ENCODE assay signal across 19 cellular contexts in the genomic region with DNA sequence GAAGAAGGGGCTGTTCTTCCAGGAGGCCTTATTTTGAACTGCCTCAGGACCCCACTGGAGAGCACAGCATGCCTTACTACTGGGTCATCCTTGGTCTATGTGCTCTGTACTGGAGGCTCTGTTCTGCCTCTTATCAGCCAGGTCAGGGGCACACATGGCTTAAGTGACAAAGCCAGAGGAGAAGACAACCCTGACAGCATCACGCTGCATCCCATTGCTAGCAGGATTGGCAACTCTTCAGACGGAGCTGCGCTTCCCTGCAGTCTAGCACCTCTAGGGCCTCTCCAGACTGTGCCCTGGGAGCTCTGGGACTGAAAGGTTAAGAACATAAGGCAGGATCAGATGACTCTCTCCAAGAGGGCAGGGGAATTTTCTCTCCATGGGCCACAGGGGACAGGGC. TPM values are rescaled to one million over a fixed set of nuclear protein-coding genes. Genes with fewer than 3 reads are reported as not detected.
DNase-seq lines count a peak whose midpoint lies in the region; ATAC-seq, FAIRE-seq and TF ChIP-seq lines count a peak whose summit lies in the region.
"Had no signal": no experiment of that assay in that cellular context is flagged by ENCODE, and none has a peak within 500 bp of the region (broad histone marks: within the 10 kb centered on the region; RNA-seq: fewer than 3 reads in every experiment).

No MANE protein-coding gene starts in this region.

- no peak overlapping the region for H4K8ac ChIP-seq in trophoblast cell (ENCODE audit: low read depth, low read length)

- H3K18ac ChIP-seq in trophoblast cell (ENCODE audit: low read length), result no peak overlapping the region

- peaks cover 0 to 81% (median 55%) of the 10 kb centered on the region in 9 donors for H3K36me3 ChIP-seq in heart left ventricle
- H3K36me3 ChIP-seq in trophoblast cell (ENCODE audit: control insufficient read depth in 1 of 2, insufficient read depth in 2 of 2, low read length in 2 of 2), result peaks cover 29 to 42% of the 10 kb centered on the region in 2 experiments
- H3K36me3 ChIP-seq: BLaER1 treated with 17β-estradiol and CSF1 and Interleukin-3, amounts not matched to agents 10 nM and 100 nM had no signal

- H3K27me3 ChIP-seq in heart left ventricle (no peaks in the 10 kb centered on the region), trophoblast cell (ENCODE audit: insufficient read depth, low read length) (no peaks in the 10 kb centered on the region)
- H3K27me3 ChIP-seq: BLaER1 treated with 17β-estradiol and CSF1 and Interleukin-3, amounts not matched to agents 10 nM and 100 nM; foreskin keratinocyte; tibial nerve had no signal

- H3K4me1 Mint-ChIP-seq in activated CD4-positive, alpha-beta memory T cell treated with anti-CD3 and anti-CD28 coated beads for 36 hours (ENCODE audit: low read depth), result peaks cover 2% of the 10 kb centered on the region
- H3K4me1 Mint-ChIP-seq in HFFc6 (ENCODE audit: low read depth), result peaks cover 13% of the 10 kb centered on the region

- H3K9me3 Mint-ChIP-seq in activated CD4-positive, alpha-beta memory T cell treated with anti-CD3 and anti-CD28 coated beads for 36 hours, result no peaks in the 10 kb centered on the region
- H3K9me3 Mint-ChIP-seq in HFFc6, result no peaks in the 10 kb centered on the region
- H3K9me3 Mint-ChIP-seq: activated naive CD8-positive, alpha-beta T cell treated with anti-CD3 and anti-CD28 coated beads, Interleukin-2, amount 10 ng/mL, durations not matched to agents 7 days and 5 days; T-helper 2 cell treated with Interferon-gamma antibody and Interleukin-4, amounts not matched to agents 5 μg/mL and 100 μg/mL, for 36 hours had no signal

- no peak overlapping the region for H4K12ac ChIP-seq in trophoblast cell (ENCODE audit: low read depth, low read length)

- no peak overlapping the region for H3K4me3 Mint-ChIP-seq in activated CD4-positive, alpha-beta memory T cell treated with anti-CD3 and anti-CD28 coated beads for 36 hours
- H3K4me3 Mint-ChIP-seq in HFFc6, result no peak overlapping the region
- H3K4me3 Mint-ChIP-seq: activated naive CD8-positive, alpha-beta T cell treated with anti-CD3 and anti-CD28 coated beads, Interleukin-2, amount 10 ng/mL, durations not matched to agents 7 days and 5 days; T-helper 2 cell treated with Interferon-gamma antibody and Interleukin-4, amounts not matched to agents 5 μg/mL and 100 μg/mL, for 36 hours had no signal

- no peak overlapping the region for H2BK5ac ChIP-seq in trophoblast cell (ENCODE audit: low read depth, low read length, poor library complexity)

- no peak overlapping the region for H2BK120ac ChIP-seq in trophoblast cell (ENCODE audit: insufficient read depth, low read length, poor library complexity)

- peaks cover 68% of the 10 kb centered on the region for H3K36me3 Mint-ChIP-seq in activated CD4-positive, alpha-beta memory T cell treated with anti-CD3 and anti-CD28 coated beads for 36 hours
- H3K36me3 Mint-ChIP-seq in HFFc6 (ENCODE audit: low read depth), result no peaks in the 10 kb centered on the region

- peaks cover 3 to 90% (median 40%) of the 10 kb centered on the region in 12 donors for H3K4me1 ChIP-seq in heart left ventricle
- H3K4me1 ChIP-seq in trophoblast cell (ENCODE audit: control insufficient read depth in 1 of 2, insufficient read depth in 2 of 2, low read length in 2 of 2), result peaks cover 5 to 6% of the 10 kb centered on the region in 2 experiments

- DNase-seq in GM12891 (ENCODE audit: insufficient read length, low spot score) (no peak), heart left ventricle (no peak), trophoblast cell (no peak), HFFc6 (no peak), hypothalamus (lab: John Stamatoyannopoulos, UW) (no peak), kidney tubule cell (ENCODE audit: low spot score) (no peak)
- no peak for DNase-seq in activated CD4-positive, alpha-beta memory T cell treated with anti-CD3 and anti-CD28 coated beads for 36 hours
- DNase-seq: activated naive CD8-positive, alpha-beta T cell treated with anti-CD3 and anti-CD28 coated beads, Interleukin-2, amount 10 ng/mL, durations not matched to agents 7 days and 5 days; central memory CD4-positive, alpha-beta T cell; EL; foreskin keratinocyte; NCI-H1694 treated with DMSO at 0.1 percent for 48 hours; NCI-H526 treated with DMSO at 0.1 percent for 48 hours; psoas muscle had no signal

- H4K91ac ChIP-seq in trophoblast cell (ENCODE audit: low read depth, low read length), result no peak overlapping the region

- H3K14ac ChIP-seq in trophoblast cell (ENCODE audit: low read length), result no peak overlapping the region

- ATAC-seq in heart left ventricle, result peak; percentile 27 to 42 (median 32)
- ATAC-seq: foreskin keratinocyte, psoas muscle had no signal

- no peak overlapping the region for H2AFZ ChIP-seq in trophoblast cell (ENCODE audit: insufficient read depth, low read length, poor library complexity)

- H3K27ac ChIP-seq in heart left ventricle (peak overlapping the region in 11 of 12 donors; percentile 9 to 73 (median 43)), trophoblast cell (ENCODE audit: low read depth, low read length) (no peak overlapping the region)
- H3K27ac ChIP-seq: BLaER1 treated with 17β-estradiol and CSF1 and Interleukin-3, amounts not matched to agents 10 nM and 100 nM; foreskin keratinocyte; psoas muscle had no signal

- H3K27me3 Mint-ChIP-seq in activated CD4-positive, alpha-beta memory T cell treated with anti-CD3 and anti-CD28 coated beads for 36 hours, result no peaks in the 10 kb centered on the region
- H3K27me3 Mint-ChIP-seq in HFFc6 (ENCODE audit: insufficient read depth), result peaks cover 30% of the 10 kb centered on the region
- H3K27me3 Mint-ChIP-seq: activated naive CD8-positive, alpha-beta T cell treated with anti-CD3 and anti-CD28 coated beads, Interleukin-2, amount 10 ng/mL, durations not matched to agents 7 days and 5 days had no signal

- H3K79me1 ChIP-seq in trophoblast cell (ENCODE audit: low read length), result peaks cover 6% of the 10 kb centered on the region

- H3K4me3 ChIP-seq in heart left ventricle, result no peak overlapping the region
- peak overlapping the region; percentile 0 for H3K4me3 ChIP-seq in trophoblast cell (ENCODE audit: low read depth, low read length)
- H3K4me3 ChIP-seq: BLaER1 treated with 17β-estradiol and CSF1 and Interleukin-3, amounts not matched to agents 10 nM and 100 nM; mucosa of descending colon; psoas muscle; tibial nerve had no signal

- H3K4me2 ChIP-seq in trophoblast cell (ENCODE audit: low read length), result no peak overlapping the region
- H3K4me2 ChIP-seq: BLaER1 treated with 17β-estradiol and CSF1 and Interleukin-3, amounts not matched to agents 10 nM and 100 nM had no signal

- H3K9me3 ChIP-seq in heart left ventricle (no peaks in the 10 kb centered on the region), trophoblast cell (ENCODE audit: insufficient read depth, low read depth, low read length) (peaks cover 2% of the 10 kb centered on the region)
- H3K9me3 ChIP-seq: BLaER1 treated with 17β-estradiol and CSF1 and Interleukin-3, amounts not matched to agents 10 nM and 100 nM; mucosa of descending colon; psoas muscle; tibial nerve had no signal

- no peak overlapping the region for H3K4ac ChIP-seq in trophoblast cell (ENCODE audit: low read depth, low read length)

- TF ChIP-seq CTCF in heart left ventricle (IDR thresholded peaks at IDR 0.05) (no peak), HFFc6 (IDR thresholded peaks at IDR 0.05) (no peak)

- H3K23ac ChIP-seq in trophoblast cell (ENCODE audit: low read length), result no peak overlapping the region

- H2BK12ac ChIP-seq in trophoblast cell (ENCODE audit: low read length), result no peak overlapping the region

- TF ChIP-seq POLR2A in GM12891 (IDR thresholded peaks at IDR 0.05; ENCODE audit: low read depth, low read length), result no peak; the same call in 1 of the 2 replicates
- no peak for TF ChIP-seq POLR2A in heart left ventricle (IDR thresholded peaks at IDR 0.05)

- intact Hi-C loops in activated CD4-positive, alpha-beta memory T cell treated with anti-CD3 and anti-CD28 coated beads for 36 hours (cut with micrococcal nuclease), result no loop called here
- intact Hi-C loops in heart left ventricle (cut with DNase I), result loop anchor here in 1 of 10 donors (10.0 kb wide), 1 partner anchor 221 kb away; no protein-coding TSS in a partner anchor

- peak overlapping the region; percentile 21 for H3K27ac Mint-ChIP-seq in activated CD4-positive, alpha-beta memory T cell treated with anti-CD3 and anti-CD28 coated beads for 36 hours
- H3K27ac Mint-ChIP-seq in HFFc6, result no peak overlapping the region
- H3K27ac Mint-ChIP-seq: activated naive CD8-positive, alpha-beta T cell treated with anti-CD3 and anti-CD28 coated beads, Interleukin-2, amount 10 ng/mL, durations not matched to agents 7 days and 5 days; T-helper 2 cell treated with Interferon-gamma antibody and Interleukin-4, amounts not matched to agents 5 μg/mL and 100 μg/mL, for 36 hours had no signal

- no peak for FAIRE-seq in GM12891 (lab: Jason Lieb, UNC)
- FAIRE-seq: endometrium had no signal

- CTCF ChIA-PET in activated CD4-positive, alpha-beta memory T cell treated with anti-CD3 and anti-CD28 coated beads for 36 hours (lab: Charles Lee), result interaction anchor here (0.8 to 1.0 kb wide), 2 partner anchors 27 to 421 kb away, joined by 3 read pairs; no protein-coding TSS in a partner anchor

- WGBS in heart left ventricle, 4 donors, result 40 to 75% (median 56%) methylated on average over 3 of the region's 3 CpGs
- no CpG with 5 or more reads among the region's 3 CpGs for WGBS in trophoblast cell (ENCODE audit: extremely low coverage, insufficient coverage, insufficient read length)

- no peak overlapping the region for H2AK5ac ChIP-seq in trophoblast cell (ENCODE audit: low read length)

- no peak overlapping the region for H3K9ac ChIP-seq in trophoblast cell (ENCODE audit: low read length)
- H3K9ac ChIP-seq: BLaER1 treated with 17β-estradiol and CSF1 and Interleukin-3, amounts not matched to agents 10 nM and 100 nM had no signal

- no peaks in the 10 kb centered on the region for H3K79me2 ChIP-seq in trophoblast cell (ENCODE audit: control insufficient read depth, insufficient read depth, low read length, poor library complexity)

- POLR2A ChIA-PET in activated CD4-positive, alpha-beta memory T cell treated with anti-CD3 and anti-CD28 coated beads for 36 hours (lab: Charles Lee), result no interaction called here

RNA-seq across cellular contexts. Expression of gene TIGAR, which starts 17.3 kb away (rescaled TPM):
- 15.4 TPM for polyA plus RNA-seq in GM12891 (2012; ENCODE audit: low read depth, missing spikeins)
- total RNA-seq in activated CD4-positive, alpha-beta memory T cell treated with anti-CD3 and anti-CD28 coated beads for 36 hours, result 10 to 100 TPM; 12.0 to 13.6 TPM
- 10 to 100 TPM in 6 of 9 donors, 1 to 10 TPM in 3; 6.4 to 16.4 (median 14.0) TPM for total RNA-seq in heart left ventricle
- 10 to 100 TPM in 1 of 2 donors, 1 to 10 TPM in 1; 3.6 to 10.2 TPM for polyA plus RNA-seq in heart left ventricle
- 22.8 and 24.9 TPM in 2 replicates for polyA plus RNA-seq in trophoblast cell (2013)
- total RNA-seq in HFFc6 (2021; fragmentation: NEBNext Ultra II Directional; extraction: Animal tissue kit (Norgen Biotek cat#: 25700)), result 10 to 100 TPM; 29.9 to 51.8 (median 41.8) TPM

RNA-seq across cellular contexts. Expression of gene CCND2, which starts 30.2 kb away (rescaled TPM):
- 64.3 TPM for polyA plus RNA-seq in GM12891 (2012; ENCODE audit: low read depth, missing spikeins)
- 100 to 1,000 TPM; 255 to 261 TPM for total RNA-seq in activated CD4-positive, alpha-beta memory T cell treated with anti-CD3 and anti-CD28 coated beads for 36 hours
- 100 to 1,000 TPM; 157 to 620 (median 219) TPM for total RNA-seq in heart left ventricle
- 10 to 100 TPM; 48.0 to 49.4 TPM for polyA plus RNA-seq in heart left ventricle
- 133 TPM in 2 replicates for polyA plus RNA-seq in trophoblast cell (2013)
- 10 to 100 TPM in 4 of 6 experiments, 1 to 10 TPM in 2; 5.7 to 27.2 (median 24.5) TPM for total RNA-seq in HFFc6 (2021; fragmentation: NEBNext Ultra II Directional; extraction: Animal tissue kit (Norgen Biotek cat#: 25700))

Comparison
In these comparisons a context has a peak if more than half of its experiments do, and no peak if none do; other contexts are left out.
1. RNA of gene CCND2, which starts 30.2 kb away (total RNA-seq): 255 to 261 TPM in activated CD4-positive, alpha-beta memory T cell treated with anti-CD3 and anti-CD28 coated beads for 36 hours and 157 to 620 TPM in heart left ventricle; 5.7 to 27.2 TPM in HFFc6; every median in the first group is over 4 times any median in the second.